In the genomic region with DNA sequence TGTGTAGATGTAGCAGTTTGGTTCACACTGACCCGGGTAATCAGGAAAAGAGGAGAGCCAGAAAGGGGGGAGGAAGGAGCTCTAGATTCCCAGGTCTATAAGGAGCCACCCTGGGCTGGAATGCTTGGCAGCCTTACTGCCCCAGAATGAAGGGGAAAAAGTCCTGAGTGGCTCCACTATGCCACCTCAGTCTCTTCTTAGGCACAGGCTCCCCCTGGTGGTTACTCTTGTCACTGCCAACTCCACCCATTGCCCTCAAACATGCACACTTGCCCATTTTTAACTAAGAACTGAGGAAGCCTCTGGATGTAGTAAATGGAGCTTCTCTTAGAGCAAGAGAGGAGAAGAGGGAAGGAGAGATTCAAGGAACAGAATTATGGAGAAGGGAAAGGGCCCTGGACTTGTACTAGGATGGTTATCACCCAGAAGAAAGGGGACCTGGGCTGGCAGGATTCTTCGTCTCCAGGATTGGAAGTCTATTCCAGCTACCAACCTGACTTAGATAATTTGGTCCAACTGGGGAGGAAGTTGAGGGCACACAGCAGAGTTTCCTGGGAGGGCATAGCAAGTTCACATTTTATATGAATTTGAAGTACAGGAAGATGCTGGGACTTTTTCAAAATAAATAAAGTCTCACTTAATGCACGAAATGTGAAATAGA, we compare ENCODE assay signal across 8 cellular contexts. TPM values are rescaled to one million over a fixed set of nuclear protein-coding genes. Genes with fewer than 3 reads are reported as not detected.
DNase-seq lines count a peak whose midpoint lies in the region; ATAC-seq, FAIRE-seq and TF ChIP-seq lines count a peak whose summit lies in the region.

No MANE protein-coding gene starts in this region.

- H3K9ac ChIP-seq in mammary epithelial cell (ENCODE audit: insufficient read depth, low read length) (no peak overlapping the region), kidney (ENCODE audit: low read length in 2 of 2) (no peak overlapping the region)

- CTCF ChIA-PET in BJ (lab: Yijun Ruan, JAX) (interaction anchor here (0.6 to 2.8 kb wide), 34 partner anchors 8 to 939 kb away, joined by 3 to 24 read pairs (median 5); no protein-coding TSS in a partner anchor), activated B cell treated with CpG ODN at 0.5 μM for 24 hours (lab: Charles Lee) (interaction anchor here (0.6 to 12.4 kb wide), 14 partner anchors 9 to 291 kb away, joined by 3 to 182 read pairs (median 4); partner anchors contain the start of genes KCNIP2 and PPRC1), mammary epithelial cell (lab: Charles Lee; ENCODE audit: low non-redundant PET) (interaction anchor here (0.6 to 1.3 kb wide), 2 partner anchors 134 to 232 kb away, joined by 3 to 13 read pairs; no protein-coding TSS in a partner anchor)

- dilution Hi-C loops in mammary epithelial cell (cut with HindIII; ENCODE audit: low sequenced_read_pairs): no loop called here

- H3K4me1 ChIP-seq in mammary epithelial cell (ENCODE audit: insufficient read depth, low read length): no peaks in the 10 kb centered on the region
- peaks cover 0 to 6% of the 10 kb centered on the region in 2 donors for H3K4me1 ChIP-seq in kidney (ENCODE audit: control insufficient read depth in 1 of 2, insufficient read depth in 1 of 2, low read depth in 1 of 2, low read length in 2 of 2)

- 64% methylated on average over 3 of the region's 3 CpGs for WGBS in mammary epithelial cell (ENCODE audit: low coverage, missing lambda C conversion rate)

- no peaks in the 10 kb centered on the region for H4K20me1 ChIP-seq in mammary epithelial cell (ENCODE audit: insufficient read depth, low read length)

- in situ Hi-C loops in mammary epithelial cell (cut with MboI; ENCODE audit: low sequenced_read_pairs in 2 of 2): no loop called here

- no peak overlapping the region for H3K4me2 ChIP-seq in mammary epithelial cell (ENCODE audit: insufficient read depth, low read depth, low read length)

- no peaks in the 10 kb centered on the region for H3K9me3 Mint-ChIP-seq in activated B cell treated with CpG ODN at 0.5 μM for 24 hours

- DNase-seq in BJ (ENCODE audit: low read depth): no peak
- DNase-seq in H4 (ENCODE audit: low spot score): peak; percentile 59
- DNase-seq in NCI-H2196 treated with DMSO at 0.1 percent for 48 hours (lab: John Stamatoyannopoulos, UW; ENCODE audit: unreplicated experiment): peak; percentile 17
- peak; percentile 65 for DNase-seq in activated B cell treated with CpG ODN at 0.5 μM for 24 hours
- peak; percentile 52 for DNase-seq in mammary epithelial cell
- peak; percentile 77 for DNase-seq in kidney
- peak; percentile 84 to 86 for DNase-seq in stimulated activated CD4-positive, alpha-beta T cell treated with anti-CD3 and anti-CD28 coated beads, Interleukin-2, amount 100 ng/mL, for 24 hours

- H3K4me1 Mint-ChIP-seq in activated B cell treated with CpG ODN at 0.5 μM for 24 hours: no peaks in the 10 kb centered on the region

- peaks cover 16% of the 10 kb centered on the region for H3K79me2 ChIP-seq in mammary epithelial cell (ENCODE audit: insufficient read depth, low read length)

- intact Hi-C loops in activated B cell treated with CpG ODN at 0.5 μM for 24 hours (cut with micrococcal nuclease): loop anchor here (1.0 to 5.0 kb wide), 8 partner anchors 64 to 861 kb away; partner anchors contain the start of genes DPCD and POLL
- intact Hi-C loops in mammary epithelial cell (cut with micrococcal nuclease): loop anchor here (1.0 to 5.0 kb wide), 7 partner anchors 64 to 861 kb away; no protein-coding TSS in a partner anchor
- intact Hi-C loops in kidney (cut with DNase I): no loop called here

- POLR2A ChIA-PET in BJ (lab: Charles Lee): no interaction called here
- POLR2A ChIA-PET in activated B cell treated with CpG ODN at 0.5 μM for 24 hours (lab: Charles Lee): interaction anchor here (0.6 to 1.7 kb wide), 3 partner anchors 47 to 232 kb away, joined by 3 to 6 read pairs (median 3); partner anchors contain the start of gene LDB1

- BruUV-seq in mammary epithelial cell (replicated peaks; lab: Mats Ljungman, UMichigan): no TSS peak

- H3K27me3 Mint-ChIP-seq in activated B cell treated with CpG ODN at 0.5 μM for 24 hours: no peaks in the 10 kb centered on the region

- H3K4me3 ChIP-seq in BJ (ENCODE audit: low read depth, low read length) (no peak overlapping the region), mammary epithelial cell (replicated peaks in 1 of 3; ENCODE audit: insufficient read depth in 1 of 3, low read depth in 2 of 3, low read length in 3 of 3) (no peak overlapping the region), kidney (ENCODE audit: low read length in 2 of 2) (no peak overlapping the region)

- FAIRE-seq in kidney (lab: Jason Lieb, UNC): no peak

- no peak overlapping the region for H3K27ac ChIP-seq in mammary epithelial cell (ENCODE audit: insufficient read depth, low read depth, low read length)
- no peak overlapping the region for H3K27ac ChIP-seq in kidney (ENCODE audit: low read depth in 2 of 2, low read length in 2 of 2)

- TF ChIP-seq CTCF in BJ (IDR thresholded peaks at IDR 0.05; ENCODE audit: insufficient read depth, low read depth, low read length): peak; percentile 95
- TF ChIP-seq CTCF in activated B cell treated with CpG ODN at 0.5 μM for 24 hours (IDR thresholded peaks at IDR 0.05): peak; percentile 73
- TF ChIP-seq CTCF in mammary epithelial cell (conservative IDR thresholded peaks at IDR 0.05 in 1 of 2, IDR thresholded peaks at IDR 0.05 in 1 of 2; ENCODE audit: extremely low read depth in 1 of 2, insufficient read depth in 1 of 2, low read depth in 1 of 2, low read length in 2 of 2): peak; percentile 95 to 99
- peak; percentile 88 for TF ChIP-seq CTCF in kidney (IDR thresholded peaks at IDR 0.05; ENCODE audit: borderline replicate concordance, extremely low read depth, insufficient read depth)

- no peak overlapping the region for H3K4me3 Mint-ChIP-seq in activated B cell treated with CpG ODN at 0.5 μM for 24 hours

- H3K27me3 ChIP-seq in BJ (ENCODE audit: control insufficient read depth, insufficient read depth, low read length): no peaks in the 10 kb centered on the region
- no peaks in the 10 kb centered on the region for H3K27me3 ChIP-seq in mammary epithelial cell (ENCODE audit: insufficient read depth, low read length)

- H3K27ac Mint-ChIP-seq in activated B cell treated with CpG ODN at 0.5 μM for 24 hours: no peak overlapping the region

- H3K9me3 ChIP-seq in mammary epithelial cell (replicated peaks; ENCODE audit: insufficient read depth, low read length) (no peaks in the 10 kb centered on the region), kidney (ENCODE audit: control insufficient read depth in 1 of 2, low read length in 2 of 2) (no peaks in the 10 kb centered on the region)

- peaks cover 3% of the 10 kb centered on the region for H3K36me3 Mint-ChIP-seq in activated B cell treated with CpG ODN at 0.5 μM for 24 hours (ENCODE audit: low read depth)

- H2AFZ ChIP-seq in mammary epithelial cell (ENCODE audit: low read depth, low read length): no peak overlapping the region

- peak; percentile 95 for ATAC-seq in activated B cell treated with CpG ODN at 0.5 μM for 24 hours (ENCODE audit: low read depth)
- ATAC-seq in HG03135 (IDR thresholded peaks at IDR 0.05; ENCODE audit: unreplicated experiment): no peak

- H3K36me3 ChIP-seq in BJ (ENCODE audit: control insufficient read depth, insufficient read depth, low read length) (0 out of 2 replicates have a peak, but pooled peaks cover 1% of the 10 kb centered on the region), mammary epithelial cell (ENCODE audit: insufficient read depth, low read length) (no peaks in the 10 kb centered on the region), kidney (ENCODE audit: control insufficient read depth in 1 of 2, insufficient read depth in 2 of 2, low read length in 2 of 2) (peaks cover 0 to 4% of the 10 kb centered on the region in 2 donors)

RNA-seq across cellular contexts. Expression of gene HPS6, which starts 7.8 kb away (rescaled TPM):
- polyA plus RNA-seq in BJ (2011; rRNA removed) (8.3 and 11.8 TPM in 2 replicates), mammary epithelial cell (23.3 TPM), kidney (ENCODE audit: insufficient read depth, low read depth, low replicate concordance) (11.9 TPM)
- 13.3 and 18.7 TPM in 2 replicates for polyA minus RNA-seq in BJ (2011; rRNA and poly(A)+ RNA removed)
- 6.3 and 16.8 TPM in 2 replicates for total RNA-seq in H4 (2014; rRNA removed; shearing (Covaris generic))
- total RNA-seq in activated B cell treated with CpG ODN at 0.5 μM for 24 hours (22.8 and 23.0 TPM in 2 replicates), mammary epithelial cell (10 to 100 TPM; 26.8 to 39.3 TPM), kidney (20.0 TPM)
- polyA minus RNA-seq in mammary epithelial cell: 41.6 TPM

RNA-seq across cellular contexts. Expression of gene ARMH3, which starts 17.0 kb away (rescaled TPM):
- polyA plus RNA-seq in BJ (2011; rRNA removed) (17.9 and 18.5 TPM in 2 replicates), mammary epithelial cell (15.0 TPM), kidney (ENCODE audit: insufficient read depth, low read depth, low replicate concordance) (14.0 TPM)
- polyA minus RNA-seq in BJ (2011; rRNA and poly(A)+ RNA removed): 11.2 and 13.5 TPM in 2 replicates
- 3.1 and 6.3 TPM in 2 replicates for total RNA-seq in H4 (2014; rRNA removed; shearing (Covaris generic))
- total RNA-seq in activated B cell treated with CpG ODN at 0.5 μM for 24 hours (26.8 and 35.4 TPM in 2 replicates), mammary epithelial cell (10 to 100 TPM; 13.8 to 23.2 TPM), kidney (26.1 TPM)
- polyA minus RNA-seq in mammary epithelial cell: 19.8 TPM

RNA-seq across cellular contexts. Expression of gene LDB1, which starts 47.2 kb away (rescaled TPM):
- polyA plus RNA-seq in BJ (2011; rRNA removed): 85.3 and 115 TPM in 2 replicates
- 112 and 166 TPM in 2 replicates for polyA minus RNA-seq in BJ (2011; rRNA and poly(A)+ RNA removed)
- total RNA-seq in H4 (2014; rRNA removed; shearing (Covaris generic)): 16.8 and 31.3 TPM in 2 replicates
- total RNA-seq in activated B cell treated with CpG ODN at 0.5 μM for 24 hours: 54.0 and 61.9 TPM in 2 replicates
- total RNA-seq in mammary epithelial cell: 10 to 100 TPM; 54.3 to 77.1 TPM
- 83.6 TPM for polyA plus RNA-seq in mammary epithelial cell
- 192 TPM for polyA minus RNA-seq in mammary epithelial cell
- total RNA-seq in kidney: 56.1 TPM
- polyA plus RNA-seq in kidney (ENCODE audit: insufficient read depth, low read depth, low replicate concordance): 27.9 TPM

RNA-seq across cellular contexts. Expression of gene PPRC1, which starts 59.8 kb away (rescaled TPM):
- 11.0 and 17.3 TPM in 2 replicates for polyA plus RNA-seq in BJ (2011; rRNA removed)
- polyA minus RNA-seq in BJ (2011; rRNA and poly(A)+ RNA removed): 25.6 and 28.5 TPM in 2 replicates
- 12.8 and 14.7 TPM in 2 replicates for total RNA-seq in H4 (2014; rRNA removed; shearing (Covaris generic))
- 65.1 and 77.2 TPM in 2 replicates for total RNA-seq in activated B cell treated with CpG ODN at 0.5 μM for 24 hours
- 10 to 100 TPM; 14.5 to 69.0 TPM for total RNA-seq in mammary epithelial cell
- 27.4 TPM for polyA plus RNA-seq in mammary epithelial cell
- 88.8 TPM for polyA minus RNA-seq in mammary epithelial cell
- total RNA-seq in kidney: 32.1 TPM
- 8.7 TPM for polyA plus RNA-seq in kidney (ENCODE audit: insufficient read depth, low read depth, low replicate concordance)
